1 cellular context compared by ENCODE assay signal in genomic region chr3:13162550-13163320, GRCh38.
TF ChIP-seq lines count a peak whose summit lies in the region.

No MANE protein-coding gene starts in this region.

TF ChIP-seq in GM23338, 12 proteins besides CTCF, POLR2A, EP300 and RAD21 (continued from another document):
- TF ChIP-seq, protein P1, sequence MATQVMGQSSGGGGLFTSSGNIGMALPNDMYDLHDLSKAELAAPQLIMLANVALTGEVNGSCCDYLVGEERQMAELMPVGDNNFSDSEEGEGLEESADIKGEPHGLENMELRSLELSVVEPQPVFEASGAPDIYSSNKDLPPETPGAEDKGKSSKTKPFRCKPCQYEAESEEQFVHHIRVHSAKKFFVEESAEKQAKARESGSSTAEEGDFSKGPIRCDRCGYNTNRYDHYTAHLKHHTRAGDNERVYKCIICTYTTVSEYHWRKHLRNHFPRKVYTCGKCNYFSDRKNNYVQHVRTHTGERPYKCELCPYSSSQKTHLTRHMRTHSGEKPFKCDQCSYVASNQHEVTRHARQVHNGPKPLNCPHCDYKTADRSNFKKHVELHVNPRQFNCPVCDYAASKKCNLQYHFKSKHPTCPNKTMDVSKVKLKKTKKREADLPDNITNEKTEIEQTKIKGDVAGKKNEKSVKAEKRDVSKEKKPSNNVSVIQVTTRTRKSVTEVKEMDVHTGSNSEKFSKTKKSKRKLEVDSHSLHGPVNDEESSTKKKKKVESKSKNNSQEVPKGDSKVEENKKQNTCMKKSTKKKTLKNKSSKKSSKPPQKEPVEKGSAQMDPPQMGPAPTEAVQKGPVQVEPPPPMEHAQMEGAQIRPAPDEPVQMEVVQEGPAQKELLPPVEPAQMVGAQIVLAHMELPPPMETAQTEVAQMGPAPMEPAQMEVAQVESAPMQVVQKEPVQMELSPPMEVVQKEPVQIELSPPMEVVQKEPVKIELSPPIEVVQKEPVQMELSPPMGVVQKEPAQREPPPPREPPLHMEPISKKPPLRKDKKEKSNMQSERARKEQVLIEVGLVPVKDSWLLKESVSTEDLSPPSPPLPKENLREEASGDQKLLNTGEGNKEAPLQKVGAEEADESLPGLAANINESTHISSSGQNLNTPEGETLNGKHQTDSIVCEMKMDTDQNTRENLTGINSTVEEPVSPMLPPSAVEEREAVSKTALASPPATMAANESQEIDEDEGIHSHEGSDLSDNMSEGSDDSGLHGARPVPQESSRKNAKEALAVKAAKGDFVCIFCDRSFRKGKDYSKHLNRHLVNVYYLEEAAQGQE (IDR thresholded peaks at IDR 0.05; ENCODE audit: unreplicated experiment) = no peak
- TF ChIP-seq NANOG (IDR thresholded peaks at IDR 0.05; ENCODE audit: borderline replicate concordance) (0 out of 2 replicates have a peak, but pooled peaks have one; percentile 42), POLR2AphosphoS5 (IDR thresholded peaks at IDR 0.05; ENCODE audit: low read depth) (no peak), ZNF462 (CRISPR knock-in tag; IDR thresholded peaks at IDR 0.05) (no peak)
- TF ChIP-seq, protein P2, sequence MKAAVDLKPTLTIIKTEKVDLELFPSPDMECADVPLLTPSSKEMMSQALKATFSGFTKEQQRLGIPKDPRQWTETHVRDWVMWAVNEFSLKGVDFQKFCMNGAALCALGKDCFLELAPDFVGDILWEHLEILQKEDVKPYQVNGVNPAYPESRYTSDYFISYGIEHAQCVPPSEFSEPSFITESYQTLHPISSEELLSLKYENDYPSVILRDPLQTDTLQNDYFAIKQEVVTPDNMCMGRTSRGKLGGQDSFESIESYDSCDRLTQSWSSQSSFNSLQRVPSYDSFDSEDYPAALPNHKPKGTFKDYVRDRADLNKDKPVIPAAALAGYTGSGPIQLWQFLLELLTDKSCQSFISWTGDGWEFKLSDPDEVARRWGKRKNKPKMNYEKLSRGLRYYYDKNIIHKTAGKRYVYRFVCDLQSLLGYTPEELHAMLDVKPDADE (IDR thresholded peaks at IDR 0.05) = no peak
